In the genomic region with DNA sequence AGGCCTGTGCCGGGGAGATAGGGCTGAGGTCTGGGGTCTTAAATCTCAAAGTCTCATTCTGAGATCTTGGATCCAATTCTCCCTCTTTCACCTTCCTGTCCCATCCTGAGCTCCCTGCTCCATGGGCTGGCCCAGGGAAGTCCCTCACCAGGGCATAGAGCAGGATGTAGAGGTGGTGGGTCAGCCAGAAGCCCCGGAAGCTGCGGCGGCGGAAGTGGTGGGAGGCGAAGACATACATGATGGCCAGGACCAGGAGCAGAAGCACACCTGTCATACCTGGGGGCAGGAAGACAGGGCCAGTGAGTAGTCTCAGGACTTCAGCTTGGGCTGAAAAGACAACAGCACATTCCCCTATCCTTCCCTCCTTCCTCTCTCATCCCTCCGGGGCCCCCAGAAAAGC, we compare ENCODE assay signal across 31 cellular contexts. TPM values are rescaled to one million over a fixed set of nuclear protein-coding genes. Genes with fewer than 3 reads are reported as not detected.
"Had no signal": no experiment of that assay in that cellular context is flagged by ENCODE, and none has a peak within 500 bp of the region (broad histone marks: within the 10 kb centered on the region; RNA-seq: fewer than 3 reads in every experiment).

No MANE protein-coding gene starts in this region.

- H3K27ac ChIP-seq: neural progenitor cell, neutrophil, pancreas, psoas muscle, right lobe of liver, skin epidermis, stomach, thoracic aorta, thyroid gland, tibial nerve, upper lobe of left lung, uterus had no signal

- DNase-seq: naive thymus-derived CD4-positive, alpha-beta T cell; natural killer cell; nucleus accumbens; psoas muscle; right cardiac atrium; right lobe of liver; stimulated activated CD4-positive, alpha-beta T cell treated with anti-CD3 and anti-CD28 coated beads, Interleukin-15, amount 100 ng/mL, for 24 hours; stimulated activated CD4-positive, alpha-beta T cell treated with anti-CD3 and anti-CD28 coated beads, Interleukin-2, amount 100 ng/mL, for 24 hours; stimulated activated CD4-positive, alpha-beta T cell treated with anti-CD3 and anti-CD28 coated beads, Interleukin-2, amount 100 ng/mL, for 48 hours; stimulated activated CD4-positive, alpha-beta T cell treated with anti-CD3 and anti-CD28 coated beads, Interleukin-4, amount 100 ng/mL, for 24 hours; stimulated activated naive B cell treated with anti-CD40 and anti-IgM and Interleukin-4, amounts not matched to agents 10 μg/mL and 1 μg/mL and 100 μg/mL, for 72 hours; stimulated activated naive CD4-positive, alpha-beta T cell treated with Interleukin-2 at 50 U/mL for 16 hours; stomach; thyroid gland; trophoblast cell; uterus had no signal

- H3K36me3 ChIP-seq: neural progenitor cell, neutrophil, pancreas, right lobe of liver, thoracic aorta, tibial nerve, upper lobe of left lung, uterus had no signal

- H3K27me3 ChIP-seq: neutrophil, pancreas, right lobe of liver, stomach, thyroid gland, tibial nerve, upper lobe of left lung, uterus had no signal

- H3K9me3 ChIP-seq: neutrophil, pancreas, psoas muscle, right lobe of liver, stomach, thoracic aorta, thyroid gland, tibial nerve, upper lobe of left lung, uterus had no signal

- H3K4me3 ChIP-seq: neural progenitor cell, pancreas, psoas muscle, right lobe of liver, skin epidermis, smooth muscle cell, stomach, thoracic aorta, thyroid gland, tibial nerve, upper lobe of left lung, uterus had no signal

- H3K4me1 ChIP-seq: pancreas, psoas muscle, right lobe of liver, stomach, thyroid gland, tibial nerve, upper lobe of left lung, uterus had no signal

RNA-seq across cellular contexts. Expression of gene DUOX2, which starts 16.5 kb away (rescaled TPM):
- total RNA-seq: osteocyte, temporal lobe had no signal
- polyA plus RNA-seq: naive thymus-derived CD4-positive, alpha-beta T cell; neural cell had no signal

RNA-seq across cellular contexts. Expression of gene DUOXA2, which starts 16.7 kb away (rescaled TPM):
- total RNA-seq: naive thymus-derived CD4-positive, alpha-beta T cell; natural killer cell; omental fat pad; osteocyte; progenitor cell of endocrine pancreas; psoas muscle; renal cortical epithelial cell; right cardiac atrium; smooth muscle cell; subcutaneous adipose tissue; temporal lobe; thoracic aorta; tibial nerve; uterus had no signal
- polyA plus RNA-seq: naive thymus-derived CD4-positive, alpha-beta T cell; neural cell; smooth muscle cell had no signal

RNA-seq across cellular contexts. Expression of gene DUOXA1, which starts 32.2 kb away (rescaled TPM):
- total RNA-seq: osteocyte, renal cortical epithelial cell, right lobe of liver had no signal
- polyA plus RNA-seq: neural cell had no signal

RNA-seq across cellular contexts. Expression of gene DUOX1, which starts 32.3 kb away (rescaled TPM):
- total RNA-seq: osteocyte, temporal lobe had no signal
- polyA plus RNA-seq: neural cell had no signal
